Comparison of ENCODE assay signal across 1 cellular context in the genomic region with DNA sequence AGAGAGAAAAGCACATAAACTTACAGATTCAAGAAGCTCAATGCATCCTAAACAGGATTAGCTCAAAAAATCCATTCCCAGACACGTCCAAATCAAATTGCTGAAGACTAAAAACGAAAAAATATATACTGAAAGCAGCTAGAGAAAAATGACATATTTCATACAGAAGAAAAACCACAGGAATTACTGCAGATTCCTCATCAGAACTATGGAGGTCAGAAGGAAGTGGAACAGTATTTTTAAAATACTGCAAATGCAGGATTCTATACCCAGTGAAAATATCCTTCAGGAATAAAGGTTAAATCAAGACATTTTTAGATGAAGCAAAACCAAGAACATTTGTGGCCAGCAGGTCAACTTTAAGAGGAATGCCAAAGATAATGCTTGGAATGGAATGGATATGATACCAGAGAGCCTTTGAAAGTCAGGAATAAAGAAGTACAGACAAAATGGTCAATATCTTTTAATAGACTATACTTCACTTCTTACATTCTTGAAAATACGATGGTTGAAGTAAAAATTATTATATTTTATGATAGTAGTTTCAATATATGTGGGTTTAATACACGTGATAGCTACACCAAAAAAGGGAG.
TF ChIP-seq lines count a peak whose summit lies in the region.

No MANE protein-coding gene starts in this region.

TF ChIP-seq in IMR-90, 13 proteins besides CTCF, POLR2A, EP300 and RAD21:
- 0 out of 2 replicates have a peak, but pooled peaks have one; percentile 10 for TF ChIP-seq MAFK (IDR thresholded peaks at IDR 0.05; ENCODE audit: low read depth, low read length)
- TF ChIP-seq, protein P1, sequence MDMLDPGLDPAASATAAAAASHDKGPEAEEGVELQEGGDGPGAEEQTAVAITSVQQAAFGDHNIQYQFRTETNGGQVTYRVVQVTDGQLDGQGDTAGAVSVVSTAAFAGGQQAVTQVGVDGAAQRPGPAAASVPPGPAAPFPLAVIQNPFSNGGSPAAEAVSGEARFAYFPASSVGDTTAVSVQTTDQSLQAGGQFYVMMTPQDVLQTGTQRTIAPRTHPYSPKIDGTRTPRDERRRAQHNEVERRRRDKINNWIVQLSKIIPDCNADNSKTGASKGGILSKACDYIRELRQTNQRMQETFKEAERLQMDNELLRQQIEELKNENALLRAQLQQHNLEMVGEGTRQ (IDR thresholded peaks at IDR 0.05; ENCODE audit: low read depth, low read length), result no peak
